ENCODE assay signal across 20 cellular contexts in genomic region chr4:113582737-113583136, GRCh38.
DNase-seq lines count a peak whose midpoint lies in the region; ATAC-seq, FAIRE-seq and TF ChIP-seq lines count a peak whose summit lies in the region.
"Had no signal": no experiment of that assay in that cellular context is flagged by ENCODE, and none has a peak within 500 bp of the region (broad histone marks: within the 10 kb centered on the region; RNA-seq: fewer than 3 reads in every experiment).

No MANE protein-coding gene starts in this region.

- H2BK20ac ChIP-seq in H1 (ENCODE audit: low read length), result 0 out of 2 replicates have a peak overlapping the region, but pooled peaks have one; percentile 25

- H4K91ac ChIP-seq in H1 (replicated peaks; ENCODE audit: insufficient read length, low read length), result no peak overlapping the region

- no peaks in the 10 kb centered on the region for H3F3A ChIP-seq in OCI-LY1 (ENCODE audit: insufficient read depth, low read length)

- H4K8ac ChIP-seq in H1 (ENCODE audit: extremely low read depth, insufficient read depth, low read length), result no peak overlapping the region

- H3K9me3 ChIP-seq in OCI-LY1 (ENCODE audit: low read length) (no peaks in the 10 kb centered on the region), H1 (ENCODE audit: insufficient read depth in 2 of 2, low read depth in 1 of 2, low read length in 1 of 2) (no peaks in the 10 kb centered on the region), gastrocnemius medialis (no peaks in the 10 kb centered on the region)
- H3K9me3 ChIP-seq: MG63 had no signal

- TF ChIP-seq EP300 in H1 (IDR thresholded peaks at IDR 0.05; ENCODE audit: borderline replicate concordance in 1 of 2, low read depth in 2 of 2, low read length in 2 of 2), result no peak

- H3K27me3 ChIP-seq in OCI-LY1 (ENCODE audit: insufficient read depth, low read length) (no peaks in the 10 kb centered on the region), H1 (replicated peaks in 1 of 4; ENCODE audit: control insufficient read depth in 3 of 4, extremely low read depth in 1 of 4, insufficient read depth in 3 of 4, low read length in 3 of 4) (no peaks in the 10 kb centered on the region), gastrocnemius medialis (no peaks in the 10 kb centered on the region)
- H3K27me3 ChIP-seq: MG63 had no signal

- intact Hi-C loops in left ventricle myocardium superior (cut with micrococcal nuclease) (no loop called here), gastrocnemius medialis (cut with DNase I; ENCODE audit: low total_unique reads) (no loop called here)

- H3K14ac ChIP-seq in H1 (ENCODE audit: insufficient read length), result no peak overlapping the region

- peak overlapping the region; percentile 70 for H3K27ac ChIP-seq in OCI-LY1 (ENCODE audit: low read depth, low read length, poor library complexity, severe bottlenecking)
- H3K27ac ChIP-seq in H1 (ENCODE audit: low read depth, low read length), result no peak overlapping the region
- H3K27ac ChIP-seq in gastrocnemius medialis, result peak overlapping the region; percentile 88 to 91 (median 89)
- H3K27ac ChIP-seq: SK-N-MC had no signal

- H2BK5ac ChIP-seq in H1 (ENCODE audit: low read depth, low read length), result no peak overlapping the region

- TF ChIP-seq CTCF in OCI-LY1 (IDR thresholded peaks at IDR 0.05; ENCODE audit: low read length), result no peak
- no peak for TF ChIP-seq CTCF in H1 (IDR thresholded peaks at IDR 0.05; ENCODE audit: control extremely low read depth in 1 of 3, insufficient read depth in 1 of 3, low read depth in 1 of 3, low read length in 3 of 3)
- TF ChIP-seq CTCF in gastrocnemius medialis (IDR thresholded peaks at IDR 0.05 in 4 of 5, conservative IDR thresholded peaks at IDR 0.05 in 1 of 5), result no peak
- no peak for TF ChIP-seq CTCF in D721Med (IDR thresholded peaks at IDR 0.05; ENCODE audit: insufficient read depth, missing control alignments)

- H3K9ac ChIP-seq in OCI-LY1 (ENCODE audit: low read length) (no peak overlapping the region), H1 (replicated peaks in 1 of 4; ENCODE audit: extremely low read depth in 1 of 4, low read depth in 3 of 4, low read length in 3 of 4) (no peak overlapping the region)

- 89% methylated on average over 4 of the region's 4 CpGs; no CpG with 5 or more reads in 1 of the 2 experiments for WGBS in H1 (ENCODE audit: extremely low coverage in 1 of 2, insufficient coverage in 1 of 2, insufficient read length in 1 of 2, insufficient replicate concordance in 2 of 2, low coverage in 1 of 2, low lambda C conversion rate in 2 of 2, missing lambda C conversion rate in 1 of 2), 2 experiments

- H3K79me2 ChIP-seq in OCI-LY1 (ENCODE audit: insufficient read depth, low read length) (peaks cover 11% of the 10 kb centered on the region; the same call in 1 of the 2 replicates), H1 (ENCODE audit: control insufficient read depth in 1 of 2, insufficient read depth in 2 of 2, low read length in 2 of 2) (no peaks in the 10 kb centered on the region)

- H2BK12ac ChIP-seq in H1 (ENCODE audit: low read depth, low read length), result peak overlapping the region; percentile 53; the same call in 1 of the 2 replicates

- peak; percentile 94 for ATAC-seq in left ventricle myocardium superior
- ATAC-seq in gastrocnemius medialis, result peak in 1 of 2 donors; percentile 57
- no peak for ATAC-seq in HG03354 (IDR thresholded peaks at IDR 0.05; ENCODE audit: poor library complexity, severe bottlenecking, unreplicated experiment)
- ATAC-seq: HCT116, Panc1 had no signal

- no peak overlapping the region for H3K56ac ChIP-seq in H1 (replicated peaks; ENCODE audit: insufficient read length, low read depth, low read length)

- H2BK120ac ChIP-seq in H1 (replicated peaks; ENCODE audit: low read depth, low read length), result no peak overlapping the region

- CTCF ChIA-PET in H1 (lab: Charles Lee; ENCODE audit: partially characterized antibody), result interaction anchor here (1.1 to 2.5 kb wide), 4 partner anchors 12 to 35 kb away, joined by 3 to 8 read pairs (median 4); no protein-coding TSS in a partner anchor

- POLR2A ChIA-PET in H1 (lab: Charles Lee; ENCODE audit: partially characterized antibody), result no interaction called here

- FAIRE-seq in H1 (lab: Jason Lieb, UNC), result no peak
- FAIRE-seq in D721Med (lab: Jason Lieb, UNC), result no peak

- no peak for TF ChIP-seq RAD21 in H1 (IDR thresholded peaks at IDR 0.05 in 1 of 2, conservative IDR thresholded peaks at IDR 0.05 in 1 of 2; ENCODE audit: low read depth in 2 of 2, low read length in 2 of 2)

- H3K23me2 ChIP-seq in H1 (ENCODE audit: low read depth, low read length), result no peaks in the 10 kb centered on the region

- no peak overlapping the region for H4K5ac ChIP-seq in H1 (ENCODE audit: insufficient read length, low read depth, low read length)

- H4K20me1 ChIP-seq in OCI-LY1 (ENCODE audit: insufficient read depth, low read length), result no peaks in the 10 kb centered on the region
- H4K20me1 ChIP-seq in H1 (replicated peaks in 1 of 2; ENCODE audit: control insufficient read depth in 1 of 2, insufficient read depth in 2 of 2, low read length in 2 of 2), result no peaks in the 10 kb centered on the region

- H2AFZ ChIP-seq in OCI-LY1 (ENCODE audit: low read length) (no peak overlapping the region), H1 (ENCODE audit: low read length) (no peak overlapping the region)

- H3K4me1 ChIP-seq in OCI-LY1 (ENCODE audit: insufficient read depth, low read length, severe bottlenecking), result peaks cover 62% of the 10 kb centered on the region
- peaks cover 0 to 6% (median 3%) of the 10 kb centered on the region in 4 experiments; a peak in 4 of 7 replicates for H3K4me1 ChIP-seq in H1 (replicated peaks in 1 of 4; ENCODE audit: control insufficient read depth in 3 of 4, insufficient read depth in 4 of 4, low read length in 3 of 4)
- peaks cover 58% of the 10 kb centered on the region in 2 donors for H3K4me1 ChIP-seq in gastrocnemius medialis

- H3K36me3 ChIP-seq in OCI-LY1 (ENCODE audit: insufficient read depth, low read length), result peaks cover 26% of the 10 kb centered on the region; the same call in 1 of the 2 replicates
- H3K36me3 ChIP-seq in H1 (ENCODE audit: control insufficient read depth in 2 of 4, insufficient read depth in 4 of 4, low read length in 3 of 4), result no peaks in the 10 kb centered on the region
- H3K36me3 ChIP-seq in gastrocnemius medialis, result no peaks in the 10 kb centered on the region
- H3K36me3 ChIP-seq: MG63 had no signal

- H3K4me2 ChIP-seq in OCI-LY1 (ENCODE audit: low read length) (no peak overlapping the region), H1 (ENCODE audit: insufficient read depth in 1 of 2, low read depth in 2 of 2, low read length in 2 of 2) (no peak overlapping the region)

- no peak overlapping the region for H3K18ac ChIP-seq in H1 (ENCODE audit: extremely low read depth, low read length)

- no peak overlapping the region for H2BK15ac ChIP-seq in H1 (ENCODE audit: low read length)

- H3K9me2 ChIP-seq in OCI-LY1 (ENCODE audit: low read depth, low read length), result no peaks in the 10 kb centered on the region

- TF ChIP-seq POLR2A in H1 (IDR thresholded peaks at IDR 0.05; ENCODE audit: control extremely low read depth in 1 of 2, low read depth in 2 of 2, low read length in 2 of 2) (no peak), gastrocnemius medialis (IDR thresholded peaks at IDR 0.05) (no peak)

- H3K4ac ChIP-seq in H1 (replicated peaks; ENCODE audit: insufficient read length, low read depth, low read length), result no peak overlapping the region

- H3K4me3 ChIP-seq in OCI-LY1 (ENCODE audit: low read depth, low read length, poor library complexity, severe bottlenecking), result no peak overlapping the region
- no peak overlapping the region for H3K4me3 ChIP-seq in H1 (ENCODE audit: extremely low read depth in 1 of 4, insufficient read depth in 2 of 4, low read depth in 3 of 4, low read length in 4 of 4)
- peak overlapping the region in 1 of 4 donors; percentile 30 for H3K4me3 ChIP-seq in gastrocnemius medialis
- H3K4me3 ChIP-seq: MG63, SK-N-MC had no signal

- in situ Hi-C loops in gastrocnemius medialis (cut with MboI; ENCODE audit: low sequenced_read_pairs in 4 of 4), result no loop called here

- no peaks in the 10 kb centered on the region for H3K79me1 ChIP-seq in H1 (ENCODE audit: low read depth, low read length)

- H3K23ac ChIP-seq in H1 (ENCODE audit: insufficient read length), result no peak overlapping the region

- DNase-seq in H1 (ENCODE audit: low read depth in 1 of 2, low spot score in 2 of 2) (no peak), left ventricle myocardium superior (peak; percentile 48), gastrocnemius medialis (peak in 1 of 2 donors; percentile 39), T-helper 2 cell (no peak), D721Med (ENCODE audit: insufficient read length, low spot score) (no peak)
- DNase-seq: ACHN, AML-193, COR-L47, DMS53, MG63, NCI-H1092, NCI-H146, NCI-H2081, NCI-H2227 treated with DMSO at 0.1 percent for 48 hours, NCI-H524 had no signal

- peak overlapping the region; percentile 34; the same call in 1 of the 2 replicates for H2AK5ac ChIP-seq in H1 (ENCODE audit: low read depth, low read length)

TF ChIP-seq in H1, 55 proteins besides CTCF, POLR2A, EP300 and RAD21 (continues in another document):
- TF ChIP-seq SP4 (IDR thresholded peaks at IDR 0.05; ENCODE audit: low read length) (no peak), EZH2 (IDR thresholded peaks at IDR 0.05; ENCODE audit: low read depth, low read length, severe bottlenecking) (no peak), POLR2AphosphoS5 (IDR thresholded peaks at IDR 0.05; ENCODE audit: low read depth, low read length) (no peak), TBP (IDR thresholded peaks at IDR 0.05; ENCODE audit: low read depth, low read length) (no peak)
